In the genomic region with DNA sequence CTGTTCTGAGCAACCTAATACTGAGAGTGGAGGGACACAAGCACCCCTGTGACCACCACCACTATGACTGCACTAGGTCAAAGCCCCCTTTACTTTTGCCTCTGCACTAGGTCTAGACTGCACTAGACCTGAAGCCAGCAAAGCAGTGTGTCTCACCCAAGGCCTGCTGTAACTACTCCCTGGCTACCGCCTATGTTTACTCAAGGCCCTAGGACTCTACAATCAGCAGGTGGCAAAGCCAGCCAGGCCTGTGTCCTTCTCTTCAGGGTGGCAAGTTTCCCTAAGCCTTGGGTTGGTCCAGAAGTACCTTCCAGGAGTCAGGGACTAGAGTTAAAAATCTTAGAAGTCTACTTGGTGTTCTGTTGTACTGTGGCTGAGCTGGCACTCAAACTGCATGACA, we compare ENCODE assay signal across 20 cellular contexts.
"Had no signal": no experiment of that assay in that cellular context is flagged by ENCODE, and none has a peak within 500 bp of the region (broad histone marks: within the 10 kb centered on the region; RNA-seq: fewer than 3 reads in every experiment).

No MANE protein-coding gene starts in this region.

- H3K27me3 Mint-ChIP-seq: activated CD4-positive, alpha-beta memory T cell treated with anti-CD3 and anti-CD28 coated beads, Interleukin-2, amount 10 ng/mL, durations not matched to agents 7 days and 5 days; activated T-cell treated with anti-CD3 and anti-CD28 coated beads, Interleukin-2, amount 50 U/mL, for 24 hours; naive thymus-derived CD4-positive, alpha-beta T cell had no signal

- FAIRE-seq: endothelial cell of umbilical vein, keratinocyte, TTC549 had no signal

- H3K27ac Mint-ChIP-seq: activated CD4-positive, alpha-beta memory T cell treated with anti-CD3 and anti-CD28 coated beads, Interleukin-2, amount 10 ng/mL, durations not matched to agents 7 days and 5 days; activated T-cell treated with anti-CD3 and anti-CD28 coated beads, Interleukin-2, amount 50 U/mL, for 24 hours; naive thymus-derived CD4-positive, alpha-beta T cell; WTC11 had no signal

- H3K9me3 ChIP-seq: colonic mucosa, lower lobe of right lung, upper lobe of left lung had no signal

- ATAC-seq: naive thymus-derived CD4-positive, alpha-beta T cell; stimulated activated naive CD8-positive, alpha-beta T cell treated with anti-CD3 and anti-CD28 coated beads, Interleukin-15, Interleukin-2, amounts not matched to agents 100 U/mL and 50 U/mL, for 24 hours had no signal

- H3K4me3 ChIP-seq: colonic mucosa, lower lobe of right lung, upper lobe of left lung had no signal

- DNase-seq: activated CD4-positive, alpha-beta memory T cell treated with anti-CD3 and anti-CD28 coated beads, Interleukin-2, amount 10 ng/mL, durations not matched to agents 7 days and 5 days; activated CD4-positive, alpha-beta T cell treated with anti-CD3 and anti-CD28 coated beads for 4 hours; activated effector memory CD4-positive, alpha-beta T cell treated with Interleukin-2 at 50 U/mL for 16 hours; activated naive CD4-positive, alpha-beta T cell treated with anti-CD3 and anti-CD28 coated beads, Interleukin-2, amount 50 U/mL, for 16 hours; activated T-cell treated with anti-CD3 and anti-CD28 coated beads, Interleukin-2, amount 50 U/mL, for 24 hours; caudate nucleus; colonic mucosa; foreskin fibroblast; hippocampal formation; lower lobe of right lung; naive thymus-derived CD4-positive, alpha-beta T cell; stimulated activated CD4-positive, alpha-beta T cell treated with anti-CD3 and anti-CD28 coated beads, Interleukin-4, amount 100 ng/mL, for 4 hours; stimulated activated CD8-positive, alpha-beta memory T cell treated with anti-CD3 and anti-CD28 coated beads, Interleukin-4, amount 100 ng/mL, for 48 hours; stimulated activated naive CD8-positive, alpha-beta T cell treated with anti-CD3 and anti-CD28 coated beads, Interleukin-15, Interleukin-2, amounts not matched to agents 100 U/mL and 50 U/mL, for 24 hours; SW 1271; upper lobe of left lung had no signal

- H3K4me1 Mint-ChIP-seq: activated CD4-positive, alpha-beta memory T cell treated with anti-CD3 and anti-CD28 coated beads, Interleukin-2, amount 10 ng/mL, durations not matched to agents 7 days and 5 days; WTC11 had no signal

- H3K4me3 Mint-ChIP-seq: activated CD4-positive, alpha-beta memory T cell treated with anti-CD3 and anti-CD28 coated beads, Interleukin-2, amount 10 ng/mL, durations not matched to agents 7 days and 5 days; activated T-cell treated with anti-CD3 and anti-CD28 coated beads, Interleukin-2, amount 50 U/mL, for 24 hours; WTC11 had no signal

- H3K27me3 ChIP-seq: colonic mucosa, upper lobe of left lung had no signal

- H3K27ac ChIP-seq: colonic mucosa, lower lobe of right lung, upper lobe of left lung had no signal

- H3K36me3 ChIP-seq: colonic mucosa had no signal

- H3K4me1 ChIP-seq: colonic mucosa had no signal
